1 cellular context compared by ENCODE assay signal in the genomic region with DNA sequence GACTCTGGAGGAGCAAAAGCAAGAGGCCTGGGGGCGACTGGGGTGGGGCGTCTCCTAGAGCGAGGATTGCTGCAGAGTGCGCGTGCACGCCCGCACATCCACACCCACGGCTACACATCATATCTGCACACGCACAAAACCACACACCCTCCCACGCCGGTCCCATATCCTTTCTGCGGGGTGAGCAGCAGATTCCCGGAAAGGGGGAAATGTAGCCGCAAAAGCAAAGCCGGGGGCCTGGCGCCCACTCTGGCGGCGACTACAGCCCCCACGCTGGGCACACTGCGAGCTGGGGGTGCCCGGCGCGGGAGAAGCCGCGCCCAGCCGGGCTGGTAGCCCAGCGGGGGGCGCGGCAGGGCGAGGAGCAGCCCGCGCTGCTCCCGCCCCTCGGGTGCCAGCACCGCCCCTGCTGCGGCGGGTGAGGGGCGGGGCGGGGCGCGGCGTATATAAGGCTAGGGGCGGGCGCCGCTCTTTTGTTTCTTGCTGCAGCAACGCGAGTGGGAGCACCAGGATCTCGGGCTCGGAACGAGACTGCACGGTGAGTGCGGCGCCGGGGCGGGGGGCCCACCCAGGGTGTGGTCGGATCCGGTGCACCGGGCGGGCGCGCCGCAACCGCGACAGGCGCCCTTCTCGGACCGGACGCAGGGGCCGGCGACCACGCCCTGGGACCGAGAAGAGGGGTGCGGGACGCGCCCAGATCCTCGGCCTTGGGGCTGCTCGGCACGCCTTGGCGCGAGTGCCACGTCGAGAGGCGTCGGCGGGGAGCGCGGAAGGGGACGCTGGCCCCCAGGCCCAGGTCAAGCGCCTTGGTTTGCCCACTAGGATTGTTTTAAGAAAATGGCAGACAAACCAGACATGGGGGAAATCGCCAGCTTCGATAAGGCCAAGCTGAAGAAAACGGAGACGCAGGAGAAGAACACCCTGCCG.
TF ChIP-seq lines count a peak whose summit lies in the region.

A gene (plus strand): TSS at position 476 of the 927 bp plus-strand sequence.

TF ChIP-seq in HepG2, 621 proteins besides CTCF, POLR2A, EP300 and RAD21 (continued from another document and continues in another):
- TF ChIP-seq, protein P1, sequence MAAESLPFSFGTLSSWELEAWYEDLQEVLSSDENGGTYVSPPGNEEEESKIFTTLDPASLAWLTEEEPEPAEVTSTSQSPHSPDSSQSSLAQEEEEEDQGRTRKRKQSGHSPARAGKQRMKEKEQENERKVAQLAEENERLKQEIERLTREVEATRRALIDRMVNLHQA (CRISPR knock-in tag; IDR thresholded peaks at IDR 0.05), result no peak
- TF ChIP-seq, protein P2, sequence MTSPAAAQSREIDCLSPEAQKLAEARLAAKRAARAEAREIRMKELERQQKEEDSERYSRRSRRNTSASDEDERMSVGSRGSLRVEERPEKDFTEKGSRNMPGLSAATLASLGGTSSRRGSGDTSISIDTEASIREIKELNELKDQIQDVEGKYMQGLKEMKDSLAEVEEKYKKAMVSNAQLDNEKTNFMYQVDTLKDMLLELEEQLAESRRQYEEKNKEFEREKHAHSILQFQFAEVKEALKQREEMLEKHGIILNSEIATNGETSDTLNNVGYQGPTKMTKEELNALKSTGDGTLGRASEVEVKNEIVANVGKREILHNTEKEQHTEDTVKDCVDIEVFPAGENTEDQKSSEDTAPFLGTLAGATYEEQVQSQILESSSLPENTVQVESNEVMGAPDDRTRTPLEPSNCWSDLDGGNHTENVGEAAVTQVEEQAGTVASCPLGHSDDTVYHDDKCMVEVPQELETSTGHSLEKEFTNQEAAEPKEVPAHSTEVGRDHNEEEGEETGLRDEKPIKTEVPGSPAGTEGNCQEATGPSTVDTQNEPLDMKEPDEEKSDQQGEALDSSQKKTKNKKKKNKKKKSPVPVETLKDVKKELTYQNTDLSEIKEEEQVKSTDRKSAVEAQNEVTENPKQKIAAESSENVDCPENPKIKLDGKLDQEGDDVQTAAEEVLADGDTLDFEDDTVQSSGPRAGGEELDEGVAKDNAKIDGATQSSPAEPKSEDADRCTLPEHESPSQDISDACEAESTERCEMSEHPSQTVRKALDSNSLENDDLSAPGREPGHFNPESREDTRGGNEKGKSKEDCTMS (CRISPR knock-in tag; conservative IDR thresholded peaks at IDR 0.05), result no peak
- TF ChIP-seq TRIM24 (CRISPR knock-in tag; IDR thresholded peaks at IDR 0.05) (no peak), MIER2 (CRISPR knock-in tag; IDR thresholded peaks at IDR 0.05) (no peak), SMAD3 (CRISPR knock-in tag; IDR thresholded peaks at IDR 0.05) (no peak), KDM5A (IDR thresholded peaks at IDR 0.05; ENCODE audit: borderline replicate concordance, low read length) (no peak), ZNF83 (CRISPR knock-in tag; IDR thresholded peaks at IDR 0.05; ENCODE audit: borderline replicate concordance) (peak; percentile 73; the same call in 1 of the 2 replicates), MTF2 (CRISPR knock-in tag; IDR thresholded peaks at IDR 0.05; ENCODE audit: borderline replicate concordance) (peak; percentile 84; the same call in 1 of the 2 replicates), ZFP41 (CRISPR knock-in tag; IDR thresholded peaks at IDR 0.05; ENCODE audit: borderline replicate concordance) (no peak; the same call in 1 of the 2 replicates), CC2D1A (CRISPR knock-in tag; IDR thresholded peaks at IDR 0.05) (no peak), PCBP2 (optimal IDR thresholded peaks at IDR 0.05; ENCODE audit: low read depth, low read length, poor library complexity, severe bottlenecking) (no peak), SMAD1 (CRISPR knock-in tag; IDR thresholded peaks at IDR 0.05; ENCODE audit: borderline replicate concordance, low read depth) (no peak; the same call in 1 of the 2 replicates), MAFK (conservative IDR thresholded peaks at IDR 0.05 in 1 of 2, IDR thresholded peaks at IDR 0.05 in 1 of 2; ENCODE audit: low read length in 2 of 2) (no peak), FOXM1 (CRISPR knock-in tag; IDR thresholded peaks at IDR 0.05) (no peak; the same call in 1 of the 2 replicates), SP2 (CRISPR knock-in tag; IDR thresholded peaks at IDR 0.05) (no peak; the same call in 1 of the 2 replicates), ZMYM4 (CRISPR knock-in tag; IDR thresholded peaks at IDR 0.05) (peak; percentile 94), RARA (CRISPR knock-in tag; IDR thresholded peaks at IDR 0.05) (peak; percentile 28; the same call in 1 of the 2 replicates), SP140L (CRISPR knock-in tag; IDR thresholded peaks at IDR 0.05; ENCODE audit: borderline replicate concordance) (no peak), ZKSCAN1 (IDR thresholded peaks at IDR 0.05; ENCODE audit: low read length) (no peak), SIN3A (IDR thresholded peaks at IDR 0.05; ENCODE audit: borderline replicate concordance, low read depth, low read length) (peak; percentile 50; the same call in 1 of the 2 replicates), SMC3 (IDR thresholded peaks at IDR 0.05; ENCODE audit: low read length) (no peak), FOXC1 (CRISPR knock-in tag; IDR thresholded peaks at IDR 0.05; ENCODE audit: borderline replicate concordance) (peak; percentile 99), RFX3 (CRISPR knock-in tag; IDR thresholded peaks at IDR 0.05) (no peak)
- TF ChIP-seq, protein P3, sequence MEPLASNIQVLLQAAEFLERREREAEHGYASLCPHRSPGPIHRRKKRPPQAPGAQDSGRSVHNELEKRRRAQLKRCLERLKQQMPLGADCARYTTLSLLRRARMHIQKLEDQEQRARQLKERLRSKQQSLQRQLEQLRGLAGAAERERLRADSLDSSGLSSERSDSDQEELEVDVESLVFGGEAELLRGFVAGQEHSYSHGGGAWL (CRISPR knock-in tag; IDR thresholded peaks at IDR 0.05), result peak; percentile 86
- TF ChIP-seq, protein P4, sequence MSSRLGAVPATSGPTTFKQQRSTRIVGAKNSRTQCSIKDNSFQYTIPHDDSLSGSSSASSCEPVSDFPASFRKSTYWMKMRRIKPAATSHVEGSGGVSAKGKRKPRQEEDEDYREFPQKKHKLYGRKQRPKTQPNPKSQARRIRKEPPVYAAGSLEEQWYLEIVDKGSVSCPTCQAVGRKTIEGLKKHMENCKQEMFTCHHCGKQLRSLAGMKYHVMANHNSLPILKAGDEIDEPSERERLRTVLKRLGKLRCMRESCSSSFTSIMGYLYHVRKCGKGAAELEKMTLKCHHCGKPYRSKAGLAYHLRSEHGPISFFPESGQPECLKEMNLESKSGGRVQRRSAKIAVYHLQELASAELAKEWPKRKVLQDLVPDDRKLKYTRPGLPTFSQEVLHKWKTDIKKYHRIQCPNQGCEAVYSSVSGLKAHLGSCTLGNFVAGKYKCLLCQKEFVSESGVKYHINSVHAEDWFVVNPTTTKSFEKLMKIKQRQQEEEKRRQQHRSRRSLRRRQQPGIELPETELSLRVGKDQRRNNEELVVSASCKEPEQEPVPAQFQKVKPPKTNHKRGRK (CRISPR knock-in tag; IDR thresholded peaks at IDR 0.05), result peak; percentile 58; the same call in 1 of the 2 replicates
- TF ChIP-seq, protein P5, sequence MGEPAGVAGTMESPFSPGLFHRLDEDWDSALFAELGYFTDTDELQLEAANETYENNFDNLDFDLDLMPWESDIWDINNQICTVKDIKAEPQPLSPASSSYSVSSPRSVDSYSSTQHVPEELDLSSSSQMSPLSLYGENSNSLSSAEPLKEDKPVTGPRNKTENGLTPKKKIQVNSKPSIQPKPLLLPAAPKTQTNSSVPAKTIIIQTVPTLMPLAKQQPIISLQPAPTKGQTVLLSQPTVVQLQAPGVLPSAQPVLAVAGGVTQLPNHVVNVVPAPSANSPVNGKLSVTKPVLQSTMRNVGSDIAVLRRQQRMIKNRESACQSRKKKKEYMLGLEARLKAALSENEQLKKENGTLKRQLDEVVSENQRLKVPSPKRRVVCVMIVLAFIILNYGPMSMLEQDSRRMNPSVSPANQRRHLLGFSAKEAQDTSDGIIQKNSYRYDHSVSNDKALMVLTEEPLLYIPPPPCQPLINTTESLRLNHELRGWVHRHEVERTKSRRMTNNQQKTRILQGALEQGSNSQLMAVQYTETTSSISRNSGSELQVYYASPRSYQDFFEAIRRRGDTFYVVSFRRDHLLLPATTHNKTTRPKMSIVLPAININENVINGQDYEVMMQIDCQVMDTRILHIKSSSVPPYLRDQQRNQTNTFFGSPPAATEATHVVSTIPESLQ (CRISPR knock-in tag; conservative IDR thresholded peaks at IDR 0.05), result no peak
- TF ChIP-seq, protein P6, sequence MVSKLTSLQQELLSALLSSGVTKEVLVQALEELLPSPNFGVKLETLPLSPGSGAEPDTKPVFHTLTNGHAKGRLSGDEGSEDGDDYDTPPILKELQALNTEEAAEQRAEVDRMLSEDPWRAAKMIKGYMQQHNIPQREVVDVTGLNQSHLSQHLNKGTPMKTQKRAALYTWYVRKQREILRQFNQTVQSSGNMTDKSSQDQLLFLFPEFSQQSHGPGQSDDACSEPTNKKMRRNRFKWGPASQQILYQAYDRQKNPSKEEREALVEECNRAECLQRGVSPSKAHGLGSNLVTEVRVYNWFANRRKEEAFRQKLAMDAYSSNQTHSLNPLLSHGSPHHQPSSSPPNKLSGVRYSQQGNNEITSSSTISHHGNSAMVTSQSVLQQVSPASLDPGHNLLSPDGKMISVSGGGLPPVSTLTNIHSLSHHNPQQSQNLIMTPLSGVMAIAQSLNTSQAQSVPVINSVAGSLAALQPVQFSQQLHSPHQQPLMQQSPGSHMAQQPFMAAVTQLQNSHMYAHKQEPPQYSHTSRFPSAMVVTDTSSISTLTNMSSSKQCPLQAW (CRISPR knock-in tag; IDR thresholded peaks at IDR 0.05), result peak; percentile 32; the same call in 1 of the 2 replicates
- TF ChIP-seq, protein P7, sequence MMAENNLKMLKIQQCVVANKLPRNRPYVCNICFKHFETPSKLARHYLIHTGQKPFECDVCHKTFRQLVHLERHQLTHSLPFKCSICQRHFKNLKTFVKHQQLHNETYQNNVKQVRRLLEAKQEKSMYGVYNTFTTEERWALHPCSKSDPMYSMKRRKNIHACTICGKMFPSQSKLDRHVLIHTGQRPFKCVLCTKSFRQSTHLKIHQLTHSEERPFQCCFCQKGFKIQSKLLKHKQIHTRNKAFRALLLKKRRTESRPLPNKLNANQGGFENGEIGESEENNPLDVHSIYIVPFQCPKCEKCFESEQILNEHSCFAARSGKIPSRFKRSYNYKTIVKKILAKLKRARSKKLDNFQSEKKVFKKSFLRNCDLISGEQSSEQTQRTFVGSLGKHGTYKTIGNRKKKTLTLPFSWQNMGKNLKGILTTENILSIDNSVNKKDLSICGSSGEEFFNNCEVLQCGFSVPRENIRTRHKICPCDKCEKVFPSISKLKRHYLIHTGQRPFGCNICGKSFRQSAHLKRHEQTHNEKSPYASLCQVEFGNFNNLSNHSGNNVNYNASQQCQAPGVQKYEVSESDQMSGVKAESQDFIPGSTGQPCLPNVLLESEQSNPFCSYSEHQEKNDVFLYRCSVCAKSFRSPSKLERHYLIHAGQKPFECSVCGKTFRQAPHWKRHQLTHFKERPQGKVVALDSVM (CRISPR knock-in tag; IDR thresholded peaks at IDR 0.05), result peak; percentile 51; the same call in 1 of the 2 replicates
- TF ChIP-seq, protein P8, sequence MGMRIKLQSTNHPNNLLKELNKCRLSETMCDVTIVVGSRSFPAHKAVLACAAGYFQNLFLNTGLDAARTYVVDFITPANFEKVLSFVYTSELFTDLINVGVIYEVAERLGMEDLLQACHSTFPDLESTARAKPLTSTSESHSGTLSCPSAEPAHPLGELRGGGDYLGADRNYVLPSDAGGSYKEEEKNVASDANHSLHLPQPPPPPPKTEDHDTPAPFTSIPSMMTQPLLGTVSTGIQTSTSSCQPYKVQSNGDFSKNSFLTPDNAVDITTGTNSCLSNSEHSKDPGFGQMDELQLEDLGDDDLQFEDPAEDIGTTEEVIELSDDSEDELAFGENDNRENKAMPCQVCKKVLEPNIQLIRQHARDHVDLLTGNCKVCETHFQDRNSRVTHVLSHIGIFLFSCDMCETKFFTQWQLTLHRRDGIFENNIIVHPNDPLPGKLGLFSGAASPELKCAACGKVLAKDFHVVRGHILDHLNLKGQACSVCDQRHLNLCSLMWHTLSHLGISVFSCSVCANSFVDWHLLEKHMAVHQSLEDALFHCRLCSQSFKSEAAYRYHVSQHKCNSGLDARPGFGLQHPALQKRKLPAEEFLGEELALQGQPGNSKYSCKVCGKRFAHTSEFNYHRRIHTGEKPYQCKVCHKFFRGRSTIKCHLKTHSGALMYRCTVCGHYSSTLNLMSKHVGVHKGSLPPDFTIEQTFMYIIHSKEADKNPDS (CRISPR knock-in tag; IDR thresholded peaks at IDR 0.05), result peak; percentile 72; the same call in 1 of the 2 replicates
- TF ChIP-seq, protein P9, sequence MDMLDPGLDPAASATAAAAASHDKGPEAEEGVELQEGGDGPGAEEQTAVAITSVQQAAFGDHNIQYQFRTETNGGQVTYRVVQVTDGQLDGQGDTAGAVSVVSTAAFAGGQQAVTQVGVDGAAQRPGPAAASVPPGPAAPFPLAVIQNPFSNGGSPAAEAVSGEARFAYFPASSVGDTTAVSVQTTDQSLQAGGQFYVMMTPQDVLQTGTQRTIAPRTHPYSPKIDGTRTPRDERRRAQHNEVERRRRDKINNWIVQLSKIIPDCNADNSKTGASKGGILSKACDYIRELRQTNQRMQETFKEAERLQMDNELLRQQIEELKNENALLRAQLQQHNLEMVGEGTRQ (IDR thresholded peaks at IDR 0.05; ENCODE audit: low read depth, low read length), result no peak
- TF ChIP-seq, protein P9 (CRISPR knock-in tag; IDR thresholded peaks at IDR 0.05; ENCODE audit: borderline replicate concordance), result no peak; the same call in 1 of the 2 replicates
- TF ChIP-seq, protein P10, sequence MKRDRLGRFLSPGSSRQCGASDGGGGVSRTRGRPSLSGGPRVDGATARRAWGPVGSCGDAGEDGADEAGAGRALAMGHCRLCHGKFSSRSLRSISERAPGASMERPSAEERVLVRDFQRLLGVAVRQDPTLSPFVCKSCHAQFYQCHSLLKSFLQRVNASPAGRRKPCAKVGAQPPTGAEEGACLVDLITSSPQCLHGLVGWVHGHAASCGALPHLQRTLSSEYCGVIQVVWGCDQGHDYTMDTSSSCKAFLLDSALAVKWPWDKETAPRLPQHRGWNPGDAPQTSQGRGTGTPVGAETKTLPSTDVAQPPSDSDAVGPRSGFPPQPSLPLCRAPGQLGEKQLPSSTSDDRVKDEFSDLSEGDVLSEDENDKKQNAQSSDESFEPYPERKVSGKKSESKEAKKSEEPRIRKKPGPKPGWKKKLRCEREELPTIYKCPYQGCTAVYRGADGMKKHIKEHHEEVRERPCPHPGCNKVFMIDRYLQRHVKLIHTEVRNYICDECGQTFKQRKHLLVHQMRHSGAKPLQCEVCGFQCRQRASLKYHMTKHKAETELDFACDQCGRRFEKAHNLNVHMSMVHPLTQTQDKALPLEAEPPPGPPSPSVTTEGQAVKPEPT (CRISPR knock-in tag; IDR thresholded peaks at IDR 0.05; ENCODE audit: low read depth), result no peak
- TF ChIP-seq, protein P11, sequence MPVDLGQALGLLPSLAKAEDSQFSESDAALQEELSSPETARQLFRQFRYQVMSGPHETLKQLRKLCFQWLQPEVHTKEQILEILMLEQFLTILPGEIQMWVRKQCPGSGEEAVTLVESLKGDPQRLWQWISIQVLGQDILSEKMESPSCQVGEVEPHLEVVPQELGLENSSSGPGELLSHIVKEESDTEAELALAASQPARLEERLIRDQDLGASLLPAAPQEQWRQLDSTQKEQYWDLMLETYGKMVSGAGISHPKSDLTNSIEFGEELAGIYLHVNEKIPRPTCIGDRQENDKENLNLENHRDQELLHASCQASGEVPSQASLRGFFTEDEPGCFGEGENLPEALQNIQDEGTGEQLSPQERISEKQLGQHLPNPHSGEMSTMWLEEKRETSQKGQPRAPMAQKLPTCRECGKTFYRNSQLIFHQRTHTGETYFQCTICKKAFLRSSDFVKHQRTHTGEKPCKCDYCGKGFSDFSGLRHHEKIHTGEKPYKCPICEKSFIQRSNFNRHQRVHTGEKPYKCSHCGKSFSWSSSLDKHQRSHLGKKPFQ (CRISPR knock-in tag; IDR thresholded peaks at IDR 0.05; ENCODE audit: insufficient replicate concordance), result peak; percentile 54
